Comparison of ENCODE assay signal across 1 cellular context in genomic region chr11:85762226-85762625, GRCh38.
TF ChIP-seq lines count a peak whose summit lies in the region.

No MANE protein-coding gene starts in this region.

TF ChIP-seq in IMR-90, 13 proteins besides CTCF, POLR2A, EP300 and RAD21:
- TF ChIP-seq NFE2L2 (IDR thresholded peaks at IDR 0.05; ENCODE audit: low read depth, low read length) (peak; percentile 30; the same call in 1 of the 2 replicates), USF2 (IDR thresholded peaks at IDR 0.05; ENCODE audit: low read depth, low read length) (no peak), RFX5 (IDR thresholded peaks at IDR 0.05; ENCODE audit: low read depth, low read length) (no peak), RCOR1 (IDR thresholded peaks at IDR 0.05; ENCODE audit: insufficient replicate concordance, low read length) (no peak), MAZ (IDR thresholded peaks at IDR 0.05; ENCODE audit: borderline replicate concordance, low read depth, low read length) (no peak), CHD1 (IDR thresholded peaks at IDR 0.05; ENCODE audit: low read depth, low read length) (no peak)
TF ChIP-seq in IMR-90: peak in this region for 1.
